1 cellular context compared by ENCODE assay signal in genomic region chr7:876077-876971, GRCh38.
TF ChIP-seq lines count a peak whose summit lies in the region.

GET4 (plus strand) TSS chr7:876554; CDS start chr7:876646, 92 bp downstream.

TF ChIP-seq in HepG2, 621 proteins besides CTCF, POLR2A, EP300 and RAD21 (continued from another document and continues in another):
- peak; percentile 83 for TF ChIP-seq NR0B2 (CRISPR knock-in tag; IDR thresholded peaks at IDR 0.05)
- no peak for TF ChIP-seq ZKSCAN5 (CRISPR knock-in tag; IDR thresholded peaks at IDR 0.05)
- TF ChIP-seq ZNF20 (CRISPR knock-in tag; IDR thresholded peaks at IDR 0.05): no peak
- no peak for TF ChIP-seq ZNF879 (CRISPR knock-in tag; IDR thresholded peaks at IDR 0.05)
- no peak for TF ChIP-seq ZNF251 (CRISPR knock-in tag; IDR thresholded peaks at IDR 0.05)
- TF ChIP-seq ZNF652 (CRISPR knock-in tag; IDR thresholded peaks at IDR 0.05; ENCODE audit: borderline replicate concordance, low read depth): no peak
- TF ChIP-seq TERF1 (CRISPR knock-in tag; IDR thresholded peaks at IDR 0.05): no peak
- TF ChIP-seq ZNF660 (CRISPR knock-in tag; IDR thresholded peaks at IDR 0.05; ENCODE audit: borderline replicate concordance, low read depth): no peak
- no peak; the same call in 1 of the 2 replicates for TF ChIP-seq PATZ1 (CRISPR knock-in tag; IDR thresholded peaks at IDR 0.05)
- TF ChIP-seq ZNF768 (CRISPR knock-in tag; IDR thresholded peaks at IDR 0.05): no peak
- no peak for TF ChIP-seq TCF7L2 (IDR thresholded peaks at IDR 0.05; ENCODE audit: low read depth, low read length)
- TF ChIP-seq, protein P1, sequence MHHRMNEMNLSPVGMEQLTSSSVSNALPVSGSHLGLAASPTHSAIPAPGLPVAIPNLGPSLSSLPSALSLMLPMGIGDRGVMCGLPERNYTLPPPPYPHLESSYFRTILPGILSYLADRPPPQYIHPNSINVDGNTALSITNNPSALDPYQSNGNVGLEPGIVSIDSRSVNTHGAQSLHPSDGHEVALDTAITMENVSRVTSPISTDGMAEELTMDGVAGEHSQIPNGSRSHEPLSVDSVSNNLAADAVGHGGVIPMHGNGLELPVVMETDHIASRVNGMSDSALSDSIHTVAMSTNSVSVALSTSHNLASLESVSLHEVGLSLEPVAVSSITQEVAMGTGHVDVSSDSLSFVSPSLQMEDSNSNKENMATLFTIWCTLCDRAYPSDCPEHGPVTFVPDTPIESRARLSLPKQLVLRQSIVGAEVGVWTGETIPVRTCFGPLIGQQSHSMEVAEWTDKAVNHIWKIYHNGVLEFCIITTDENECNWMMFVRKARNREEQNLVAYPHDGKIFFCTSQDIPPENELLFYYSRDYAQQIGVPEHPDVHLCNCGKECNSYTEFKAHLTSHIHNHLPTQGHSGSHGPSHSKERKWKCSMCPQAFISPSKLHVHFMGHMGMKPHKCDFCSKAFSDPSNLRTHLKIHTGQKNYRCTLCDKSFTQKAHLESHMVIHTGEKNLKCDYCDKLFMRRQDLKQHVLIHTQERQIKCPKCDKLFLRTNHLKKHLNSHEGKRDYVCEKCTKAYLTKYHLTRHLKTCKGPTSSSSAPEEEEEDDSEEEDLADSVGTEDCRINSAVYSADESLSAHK (CRISPR knock-in tag; IDR thresholded peaks at IDR 0.05; ENCODE audit: borderline replicate concordance): no peak
- TF ChIP-seq ETV6 (CRISPR knock-in tag; conservative IDR thresholded peaks at IDR 0.05): no peak
- TF ChIP-seq, protein P2, sequence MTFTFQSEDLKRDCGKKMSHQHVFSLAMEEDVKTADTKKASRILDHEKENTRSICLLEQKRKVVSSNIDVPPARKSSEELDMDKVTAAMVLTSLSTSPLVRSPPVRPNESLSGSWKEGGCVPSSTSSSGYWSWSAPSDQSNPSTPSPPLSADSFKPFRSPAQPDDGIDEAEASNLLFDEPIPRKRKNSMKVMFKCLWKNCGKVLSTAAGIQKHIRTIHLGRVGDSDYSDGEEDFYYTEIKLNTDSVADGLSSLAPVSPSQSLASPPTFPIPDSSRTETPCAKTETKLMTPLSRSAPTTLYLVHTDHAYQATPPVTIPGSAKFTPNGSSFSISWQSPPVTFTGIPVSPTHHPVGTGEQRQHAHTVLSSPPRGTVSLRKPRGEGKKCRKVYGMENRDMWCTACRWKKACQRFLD (CRISPR knock-in tag; IDR thresholded peaks at IDR 0.05; ENCODE audit: borderline replicate concordance): no peak
- no peak for TF ChIP-seq GPBP1L1 (CRISPR knock-in tag; IDR thresholded peaks at IDR 0.05)
- TF ChIP-seq, protein P3, sequence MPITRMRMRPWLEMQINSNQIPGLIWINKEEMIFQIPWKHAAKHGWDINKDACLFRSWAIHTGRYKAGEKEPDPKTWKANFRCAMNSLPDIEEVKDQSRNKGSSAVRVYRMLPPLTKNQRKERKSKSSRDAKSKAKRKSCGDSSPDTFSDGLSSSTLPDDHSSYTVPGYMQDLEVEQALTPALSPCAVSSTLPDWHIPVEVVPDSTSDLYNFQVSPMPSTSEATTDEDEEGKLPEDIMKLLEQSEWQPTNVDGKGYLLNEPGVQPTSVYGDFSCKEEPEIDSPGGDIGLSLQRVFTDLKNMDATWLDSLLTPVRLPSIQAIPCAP (CRISPR knock-in tag; IDR thresholded peaks at IDR 0.05; ENCODE audit: low read depth): peak; percentile 52; the same call in 1 of the 2 replicates
- TF ChIP-seq MTA1 (CRISPR knock-in tag; IDR thresholded peaks at IDR 0.05; ENCODE audit: borderline replicate concordance): peak; percentile 81; the same call in 1 of the 2 replicates
- TF ChIP-seq, protein P4, sequence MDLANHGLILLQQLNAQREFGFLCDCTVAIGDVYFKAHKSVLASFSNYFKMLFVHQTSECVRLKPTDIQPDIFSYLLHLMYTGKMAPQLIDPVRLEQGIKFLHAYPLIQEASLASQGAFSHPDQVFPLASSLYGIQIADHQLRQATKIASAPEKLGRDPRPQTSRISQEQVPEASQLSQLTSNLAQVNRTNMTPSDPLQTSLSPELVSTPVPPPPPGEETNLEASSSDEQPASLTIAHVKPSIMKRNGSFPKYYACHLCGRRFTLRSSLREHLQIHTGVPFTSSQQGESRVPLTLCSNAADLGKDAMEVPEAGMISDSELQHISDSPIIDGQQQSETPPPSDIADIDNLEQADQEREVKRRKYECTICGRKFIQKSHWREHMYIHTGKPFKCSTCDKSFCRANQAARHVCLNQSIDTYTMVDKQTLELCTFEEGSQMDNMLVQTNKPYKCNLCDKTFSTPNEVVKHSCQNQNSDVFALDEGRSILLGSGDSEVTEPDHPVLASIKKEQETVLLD (CRISPR knock-in tag; IDR thresholded peaks at IDR 0.05; ENCODE audit: low read depth): peak; percentile 93
- TF ChIP-seq, protein P5, sequence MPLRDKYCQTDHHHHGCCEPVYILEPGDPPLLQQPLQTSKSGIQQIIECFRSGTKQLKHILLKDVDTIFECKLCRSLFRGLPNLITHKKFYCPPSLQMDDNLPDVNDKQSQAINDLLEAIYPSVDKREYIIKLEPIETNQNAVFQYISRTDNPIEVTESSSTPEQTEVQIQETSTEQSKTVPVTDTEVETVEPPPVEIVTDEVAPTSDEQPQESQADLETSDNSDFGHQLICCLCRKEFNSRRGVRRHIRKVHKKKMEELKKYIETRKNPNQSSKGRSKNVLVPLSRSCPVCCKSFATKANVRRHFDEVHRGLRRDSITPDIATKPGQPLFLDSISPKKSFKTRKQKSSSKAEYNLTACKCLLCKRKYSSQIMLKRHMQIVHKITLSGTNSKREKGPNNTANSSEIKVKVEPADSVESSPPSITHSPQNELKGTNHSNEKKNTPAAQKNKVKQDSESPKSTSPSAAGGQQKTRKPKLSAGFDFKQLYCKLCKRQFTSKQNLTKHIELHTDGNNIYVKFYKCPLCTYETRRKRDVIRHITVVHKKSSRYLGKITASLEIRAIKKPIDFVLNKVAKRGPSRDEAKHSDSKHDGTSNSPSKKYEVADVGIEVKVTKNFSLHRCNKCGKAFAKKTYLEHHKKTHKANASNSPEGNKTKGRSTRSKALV (CRISPR knock-in tag; IDR thresholded peaks at IDR 0.05): peak; percentile 78; the same call in 1 of the 2 replicates
- TF ChIP-seq GFI1 (CRISPR knock-in tag; IDR thresholded peaks at IDR 0.05; ENCODE audit: borderline replicate concordance): no peak; the same call in 1 of the 2 replicates
- TF ChIP-seq, protein P6, sequence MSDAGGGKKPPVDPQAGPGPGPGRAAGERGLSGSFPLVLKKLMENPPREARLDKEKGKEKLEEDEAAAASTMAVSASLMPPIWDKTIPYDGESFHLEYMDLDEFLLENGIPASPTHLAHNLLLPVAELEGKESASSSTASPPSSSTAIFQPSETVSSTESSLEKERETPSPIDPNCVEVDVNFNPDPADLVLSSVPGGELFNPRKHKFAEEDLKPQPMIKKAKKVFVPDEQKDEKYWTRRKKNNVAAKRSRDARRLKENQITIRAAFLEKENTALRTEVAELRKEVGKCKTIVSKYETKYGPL (CRISPR knock-in tag; IDR thresholded peaks at IDR 0.05): no peak
- TF ChIP-seq JUN (CRISPR knock-in tag; IDR thresholded peaks at IDR 0.05): peak; percentile 30; the same call in 1 of the 2 replicates
- TF ChIP-seq ZNF124 (CRISPR knock-in tag; IDR thresholded peaks at IDR 0.05): no peak
- peak; percentile 58 for TF ChIP-seq TBX2 (CRISPR knock-in tag; IDR thresholded peaks at IDR 0.05; ENCODE audit: borderline replicate concordance)
- no peak for TF ChIP-seq ATRX (CRISPR knock-in tag; IDR thresholded peaks at IDR 0.05; ENCODE audit: borderline replicate concordance)
- peak; percentile 21; the same call in 1 of the 2 replicates for TF ChIP-seq ZNF761 (CRISPR knock-in tag; conservative IDR thresholded peaks at IDR 0.05)
- TF ChIP-seq MED8 (CRISPR knock-in tag; IDR thresholded peaks at IDR 0.05; ENCODE audit: insufficient replicate concordance): peak; percentile 40
- TF ChIP-seq AHDC1 (CRISPR knock-in tag; IDR thresholded peaks at IDR 0.05; ENCODE audit: borderline replicate concordance): no peak
- TF ChIP-seq ATAD3A (CRISPR knock-in tag; IDR thresholded peaks at IDR 0.05): no peak
- peak; percentile 78 for TF ChIP-seq POGK (CRISPR knock-in tag; conservative IDR thresholded peaks at IDR 0.05)
